8 cellular contexts compared by ENCODE assay signal in the genomic region with DNA sequence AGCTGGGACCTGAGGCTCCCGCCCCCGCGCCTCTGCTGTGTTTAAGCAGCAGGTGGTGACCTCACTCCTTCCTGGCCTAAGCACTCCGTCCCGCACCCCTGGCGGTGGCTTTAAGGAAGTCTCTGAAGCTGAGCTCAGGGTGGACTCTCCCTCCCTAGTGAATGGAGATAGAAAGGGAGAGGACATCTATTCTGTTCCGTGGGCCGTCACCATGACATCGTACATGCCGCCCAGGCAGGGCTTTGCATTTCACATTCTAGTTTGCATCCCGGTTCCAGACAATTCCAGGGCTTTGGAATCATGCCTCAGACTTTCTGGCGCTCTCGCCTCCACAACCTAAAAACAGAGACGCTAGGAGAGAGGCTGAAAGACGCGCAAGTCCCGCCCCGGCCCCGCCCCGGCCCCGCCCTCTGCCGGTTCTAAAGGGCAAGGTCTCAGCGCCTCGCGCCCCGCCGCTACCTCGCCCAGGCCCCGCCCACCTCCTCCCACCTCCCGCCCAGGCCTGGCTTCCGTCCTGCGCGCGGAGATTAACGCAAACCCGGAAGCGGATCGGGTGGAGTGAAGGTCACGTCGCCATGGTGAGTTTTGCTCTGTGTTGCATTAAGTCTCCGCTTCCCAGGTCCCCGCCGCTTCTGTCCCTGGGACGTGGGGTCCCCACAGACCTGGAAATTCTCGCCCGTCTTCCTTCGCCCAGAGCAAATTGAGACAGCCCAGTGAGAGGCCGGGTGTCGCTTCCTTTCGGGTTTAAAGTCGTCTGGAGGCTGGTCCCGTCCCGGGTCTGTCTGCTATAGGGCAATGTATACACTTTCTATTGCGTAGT. TPM values are rescaled to one million over a fixed set of nuclear protein-coding genes. Genes with fewer than 3 reads are reported as not detected.
DNase-seq lines count a peak whose midpoint lies in the region; ATAC-seq and TF ChIP-seq lines count a peak whose summit lies in the region.

A gene (plus strand): TSS at position 535 of the 820 bp plus-strand sequence. CDS start 15,617 bp downstream, outside the sequence.

- H3K27me3 ChIP-seq in PC-9 (ENCODE audit: insufficient read depth, low read depth): no peaks in the 10 kb centered on the region
- no peaks in the 10 kb centered on the region for H3K27me3 ChIP-seq in esophagus muscularis mucosa

- CTCF ChIA-PET in PC-9 (lab: Charles Lee): interaction anchor here (0.5 to 1.0 kb wide), 2 partner anchors 9 to 111 kb away, joined by 3 read pairs; no protein-coding TSS in a partner anchor

- H3F3A ChIP-seq in PC-9 (ENCODE audit: insufficient read depth, low read depth): peaks cover 9% of the 10 kb centered on the region; the same call in 1 of the 2 replicates

- H3K79me2 ChIP-seq in PC-9 (ENCODE audit: low read depth): peaks cover 23% of the 10 kb centered on the region

- no peaks in the 10 kb centered on the region for H3K9me2 ChIP-seq in PC-9 (ENCODE audit: insufficient read depth)

- H3K4me3 Mint-ChIP-seq in IgD-negative memory B cell: peak within 1 kb of the TSS; percentile 98 to 100 (median 100)

- WGBS in esophagus muscularis mucosa: 0% methylated on average over 25 of the region's 54 CpGs

- H3K4me1 Mint-ChIP-seq in IgD-negative memory B cell: peaks cover 5 to 16% (median 15%) of the 10 kb centered on the region in 3 donors

- peak within 1 kb of the TSS; percentile 99 for H2AFZ ChIP-seq in PC-9

- H4K20me1 ChIP-seq in PC-9 (ENCODE audit: insufficient read depth): no peaks in the 10 kb centered on the region

- DNase-seq in DMS153 treated with DMSO at 0.1 percent for 48 hours (lab: John Stamatoyannopoulos, UW; ENCODE audit: unreplicated experiment): peak; percentile 85
- peak; percentile 90 to 92 for DNase-seq in PC-9
- DNase-seq in activated T-cell treated with anti-CD3 and anti-CD28 coated beads, Interleukin-2, amount 50 U/mL, for 48 hours: peak; percentile 97 to 99
- peak; percentile 99 for DNase-seq in esophagus muscularis mucosa (ENCODE audit: extremely low spot score)
- DNase-seq in myocyte (ENCODE audit: low read depth): peak; percentile 89
- peak; percentile 96 to 98 for DNase-seq in stimulated activated CD8-positive, alpha-beta memory T cell treated with anti-CD3 and anti-CD28 coated beads, Interleukin-7, amount 100 ng/mL, for 4 hours (ENCODE audit: low read depth in 2 of 2)

- H3K9me3 Mint-ChIP-seq in IgD-negative memory B cell: peaks cover 2 to 15% (median 5%) of the 10 kb centered on the region in 3 donors

- H3K36me3 Mint-ChIP-seq in IgD-negative memory B cell: peaks cover 4% of the 10 kb centered on the region

- peak within 1 kb of the TSS; percentile 96 to 99 (median 99) for H3K27ac Mint-ChIP-seq in IgD-negative memory B cell

- intact Hi-C loops in PC-9 (cut with micrococcal nuclease; ENCODE audit: unreplicated experiment): loop anchor here (1.0 kb wide), 1 partner anchor 208 kb away; a partner anchor contains a TSS
- intact Hi-C loops in esophagus muscularis mucosa (cut with DNase I): loop anchor here (5.0 kb wide), 2 partner anchors 40 to 165 kb away; no protein-coding TSS in a partner anchor

- H3K36me3 ChIP-seq in PC-9 (ENCODE audit: low read depth) (peaks cover 5% of the 10 kb centered on the region; the same call in 1 of the 2 replicates), esophagus muscularis mucosa (no peaks in the 10 kb centered on the region)

- TF ChIP-seq EP300 in esophagus muscularis mucosa (IDR thresholded peaks at IDR 0.05): no peak

- H3K4me3 ChIP-seq in PC-9 (peak within 1 kb of the TSS; percentile 89), esophagus muscularis mucosa (peak within 1 kb of the TSS; percentile 68 to 81 (median 74))

- peak within 1 kb of the TSS; percentile 99 for H3K4me2 ChIP-seq in PC-9

- no peak for TF ChIP-seq POLR2A in esophagus muscularis mucosa (IDR thresholded peaks at IDR 0.05; ENCODE audit: low read depth)

- ATAC-seq in GM21528 (IDR thresholded peaks at IDR 0.05; ENCODE audit: low FRiP score, unreplicated experiment): peak; percentile 84

- H3K27me3 Mint-ChIP-seq in IgD-negative memory B cell: no peaks in the 10 kb centered on the region

- H3K9me3 ChIP-seq in PC-9 (ENCODE audit: insufficient read depth, low read depth): peaks cover 46% of the 10 kb centered on the region
- no peaks in the 10 kb centered on the region for H3K9me3 ChIP-seq in esophagus muscularis mucosa

- BruUV-seq in PC-9 (replicated peaks; lab: Mats Ljungman, UMichigan): no TSS peak

- TF ChIP-seq CTCF in PC-9 (conservative IDR thresholded peaks at IDR 0.05) (peak; percentile 72), esophagus muscularis mucosa (IDR thresholded peaks at IDR 0.05) (peak; percentile 49 to 70 (median 70))

- H3K4me1 ChIP-seq in PC-9 (replicated peaks; ENCODE audit: insufficient read depth) (peaks cover 6% of the 10 kb centered on the region; the same call in 1 of the 2 replicates), esophagus muscularis mucosa (peaks cover 12 to 27% (median 16%) of the 10 kb centered on the region in 4 donors)

- POLR2A ChIA-PET in PC-9 (lab: Charles Lee; ENCODE audit: unreplicated experiment): interaction anchor here (0.5 to 0.7 kb wide), 3 partner anchors 235 to 1168 kb away, joined by 3 to 11 read pairs (median 9); no protein-coding TSS in a partner anchor

- peak within 1 kb of the TSS; percentile 57 for H3K27ac ChIP-seq in PC-9
- peak within 1 kb of the TSS; percentile 83 to 95 (median 92) for H3K27ac ChIP-seq in esophagus muscularis mucosa (replicated peaks in 1 of 4)

RNA-seq across cellular contexts. Expression of the gene that starts here (rescaled TPM):
- 8.8 TPM for polyA plus RNA-seq in IgD-negative memory B cell
- total RNA-seq in PC-9 (2021) (24.1 and 26.6 TPM in 2 replicates), esophagus muscularis mucosa (10 to 100 TPM; 11.3 to 18.7 (median 14.2) TPM), myocyte (16.8 and 16.9 TPM in 2 replicates)
- polyA plus RNA-seq in myocyte (2012): 3.8 TPM

Comparison
In these comparisons a context has a peak if more than half of its experiments do, and no peak if none do; other contexts are left out.
1. Peak in every context shown above with its lines: DNase-seq, ATAC-seq, H3K4me3 ChIP-seq and H3K27ac ChIP-seq.